17 cellular contexts compared by ENCODE assay signal in the genomic region with DNA sequence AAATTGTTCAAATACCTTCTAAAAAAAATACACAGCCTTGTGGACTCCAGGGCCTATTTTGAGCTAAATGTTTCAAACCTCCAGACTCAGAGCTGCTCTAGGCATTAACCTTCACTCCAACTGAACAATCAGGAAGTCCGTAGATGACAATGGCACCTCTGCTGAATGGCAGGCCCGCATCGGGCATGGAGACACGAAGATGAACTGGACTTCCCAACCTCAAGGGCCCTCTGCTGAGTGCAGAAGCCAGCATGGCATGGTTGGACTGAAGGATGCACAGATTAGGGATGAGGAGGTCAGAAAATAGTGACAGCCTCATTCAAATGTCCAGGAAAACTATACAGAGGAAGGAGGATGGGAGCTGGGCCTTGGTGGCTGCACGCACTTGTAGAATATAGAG. TPM values are rescaled to one million over a fixed set of nuclear protein-coding genes. Genes with fewer than 3 reads are reported as not detected.
DNase-seq lines count a peak whose midpoint lies in the region; ATAC-seq, FAIRE-seq and TF ChIP-seq lines count a peak whose summit lies in the region.
"Had no signal": no experiment of that assay in that cellular context is flagged by ENCODE, and none has a peak within 500 bp of the region (broad histone marks: within the 10 kb centered on the region; RNA-seq: fewer than 3 reads in every experiment).

No MANE protein-coding gene starts in this region.

- H3K4me1 Mint-ChIP-seq in nephron, result peaks cover 52% of the 10 kb centered on the region

- H3K36me3 ChIP-seq in left ventricle myocardium inferior (no peaks in the 10 kb centered on the region), endocrine pancreas (ENCODE audit: control insufficient read depth, insufficient read depth, low read length) (no peaks in the 10 kb centered on the region)
- H3K36me3 ChIP-seq: ascending aorta, BLaER1 had no signal

- H3K27ac Mint-ChIP-seq in nephron, result peak overlapping the region in 2 of 3 experiments; percentile 49 to 75
- H3K27ac Mint-ChIP-seq: activated naive CD4-positive, alpha-beta T cell treated with anti-CD3 and anti-CD28 coated beads for 36 hours; T-cell had no signal

- TF ChIP-seq CTCF in left ventricle myocardium inferior (IDR thresholded peaks at IDR 0.05; ENCODE audit: borderline replicate concordance) (no peak), nephron (IDR thresholded peaks at IDR 0.05; ENCODE audit: unreplicated experiment in 3 of 3) (no peak)

- WGBS in right cardiac atrium, result 94% methylated on average over 5 of the region's 5 CpGs

- FAIRE-seq in HTR-8/SVneo (lab: Jason Lieb, UNC), result no peak
- FAIRE-seq: GM12892, small intestine had no signal

- H3K9ac ChIP-seq in endocrine pancreas (ENCODE audit: control insufficient read depth, insufficient read depth, low read length), result peak overlapping the region; percentile 48
- H3K9ac ChIP-seq: BLaER1 had no signal

- peaks cover 66% of the 10 kb centered on the region for H3K4me1 ChIP-seq in left ventricle myocardium inferior
- peaks cover 12% of the 10 kb centered on the region for H3K4me1 ChIP-seq in right cardiac atrium (ENCODE audit: control insufficient read depth, insufficient read depth, low read length)
- no peaks in the 10 kb centered on the region for H3K4me1 ChIP-seq in endocrine pancreas (ENCODE audit: control insufficient read depth, insufficient read depth, low read length)

- H3K27ac ChIP-seq in left ventricle myocardium inferior (replicated peaks), result no peak overlapping the region
- no peak overlapping the region for H3K27ac ChIP-seq in right cardiac atrium (ENCODE audit: low read length)
- H3K27ac ChIP-seq: ascending aorta, BLaER1 had no signal

- no peaks in the 10 kb centered on the region for H3K9me3 Mint-ChIP-seq in nephron
- H3K9me3 Mint-ChIP-seq: activated naive CD4-positive, alpha-beta T cell treated with anti-CD3 and anti-CD28 coated beads for 36 hours had no signal

- intact Hi-C loops in left ventricle myocardium inferior (cut with micrococcal nuclease) (no loop called here), right cardiac atrium (cut with DNase I) (no loop called here)

- H3K36me3 Mint-ChIP-seq in nephron (ENCODE audit: low read depth), result peaks cover 4% of the 10 kb centered on the region
- H3K36me3 Mint-ChIP-seq: T-cell had no signal

- peak overlapping the region; percentile 87 to 92 (median 89) for H3K4me3 Mint-ChIP-seq in nephron
- H3K4me3 Mint-ChIP-seq: activated naive CD4-positive, alpha-beta T cell treated with anti-CD3 and anti-CD28 coated beads for 36 hours had no signal

- no peak for DNase-seq in left ventricle myocardium inferior
- no peak for DNase-seq in right cardiac atrium
- peak; percentile 5 for DNase-seq in ureter (ENCODE audit: low spot score)
- no peak for DNase-seq in HTR-8/SVneo (ENCODE audit: insufficient read length, low spot score)
- no peak for DNase-seq in activated naive CD4-positive, alpha-beta T cell treated with anti-CD3 and anti-CD28 coated beads, Interleukin-2, amount 50 U/mL, for 16 hours
- DNase-seq: activated naive CD4-positive, alpha-beta T cell treated with anti-CD3 and anti-CD28 coated beads for 36 hours; GF-D8; Karpas-422; stimulated activated CD4-positive, alpha-beta T cell treated with anti-CD3 and anti-CD28 coated beads, Interleukin-4, amount 100 ng/mL, for 1 hour; T-cell had no signal

- ATAC-seq in right cardiac atrium (no peak), GM21723 (IDR thresholded peaks at IDR 0.05; ENCODE audit: unreplicated experiment) (no peak)
- ATAC-seq: T-cell had no signal

- H3K27me3 ChIP-seq in left ventricle myocardium inferior (ENCODE audit: low read depth) (no peaks in the 10 kb centered on the region), right cardiac atrium (ENCODE audit: control insufficient read depth, insufficient read depth) (no peaks in the 10 kb centered on the region), endocrine pancreas (ENCODE audit: control insufficient read depth, insufficient read depth, low read length) (no peaks in the 10 kb centered on the region)
- H3K27me3 ChIP-seq: ascending aorta had no signal

- H3K9me3 ChIP-seq in left ventricle myocardium inferior (replicated peaks) (no peaks in the 10 kb centered on the region), right cardiac atrium (ENCODE audit: control insufficient read depth, low read length) (no peaks in the 10 kb centered on the region), endocrine pancreas (ENCODE audit: control insufficient read depth, low read length) (no peaks in the 10 kb centered on the region)
- H3K9me3 ChIP-seq: ascending aorta had no signal

- H3K27me3 Mint-ChIP-seq in nephron (ENCODE audit: low read depth), result no peaks in the 10 kb centered on the region

- H3K4me3 ChIP-seq in left ventricle myocardium inferior (peak overlapping the region; percentile 76), right cardiac atrium (ENCODE audit: low read length) (no peak overlapping the region), endocrine pancreas (ENCODE audit: control insufficient read depth, insufficient read depth, low read length) (peak overlapping the region; percentile 65)
- H3K4me3 ChIP-seq: BLaER1 had no signal

RNA-seq across cellular contexts. Expression of a gene that starts 2.2 kb away (rescaled TPM):
- 17.1 TPM for total RNA-seq in left ventricle myocardium inferior
- total RNA-seq in right cardiac atrium, result 10 to 100 TPM in 2 of 4 donors, 1 to 10 TPM in 2; 6.7 to 13.2 (median 10.3) TPM
- polyA plus RNA-seq in right cardiac atrium, result 7.3 TPM
- total RNA-seq in ureter, result 208 TPM

Comparison
In these comparisons a context has a peak if more than half of its experiments do, and no peak if none do; other contexts are left out.
1. RNA of a gene that starts 2.2 kb away (total RNA-seq): 208 TPM in ureter (single experiment); 17.1 TPM in left ventricle myocardium inferior (single experiment) and 6.7 to 13.2 TPM in right cardiac atrium; every median in the first group is over 10 times any median in the second.